Comparison of ENCODE assay signal across 25 cellular contexts in the genomic region with DNA sequence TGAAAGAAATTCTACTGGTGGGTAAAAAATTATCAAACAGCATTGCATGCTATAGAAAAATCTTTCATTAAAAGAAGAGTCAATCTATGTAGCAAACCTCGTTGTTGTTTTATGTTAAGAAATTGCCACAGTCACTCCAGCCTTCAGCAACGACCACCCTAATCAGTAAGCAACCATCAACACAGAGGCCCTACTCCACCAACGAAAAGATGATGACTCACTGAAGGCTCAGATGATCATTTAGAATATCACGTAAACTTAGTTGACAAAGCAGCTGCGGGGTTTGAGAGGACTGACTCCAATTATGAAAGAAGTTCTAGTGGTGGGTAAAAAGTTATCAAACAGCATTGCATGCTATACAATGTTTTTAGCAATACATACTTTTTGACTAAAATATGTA.
"Had no signal": no experiment of that assay in that cellular context is flagged by ENCODE, and none has a peak within 500 bp of the region (broad histone marks: within the 10 kb centered on the region; RNA-seq: fewer than 3 reads in every experiment).

No MANE protein-coding gene starts in this region.

- ATAC-seq: Panc1, Right ventricle myocardium inferior, T-cell had no signal

- H3K4me3 ChIP-seq: SJSA1 had no signal

- H3K27me3 ChIP-seq: SJSA1 had no signal

- H3K27ac ChIP-seq: HL-60, KMS-11, SJSA1 had no signal

- H3K9me3 ChIP-seq: SJSA1, SK-N-SH had no signal

- H3K4me2 ChIP-seq: KMS-11, SK-N-SH had no signal

- H3K36me3 ChIP-seq: SJSA1 had no signal

- H3K9ac ChIP-seq: KMS-11, SK-N-SH had no signal

- DNase-seq: Kasumi-1, MV-4-11, NCI-H1048, NCI-H1105, NCI-H1417, NCI-H1436 treated with DMSO at 0.1 percent for 48 hours, NCI-H1694 treated with DMSO at 0.1 percent for 48 hours, NCI-H1930, NCI-H2081 treated with DMSO at 0.1 percent for 48 hours, NCI-H2171, NCI-H226, NCI-H446, NCI-H510A, NCI-H524 treated with DMSO at 0.1 percent for 48 hours, NCI-H69, NCI-H774, SHP77 treated with DMSO at 0.1 percent for 48 hours, SK-N-SH, SW 1271, T-cell had no signal
